8 cellular contexts compared by ENCODE assay signal in the genomic region with DNA sequence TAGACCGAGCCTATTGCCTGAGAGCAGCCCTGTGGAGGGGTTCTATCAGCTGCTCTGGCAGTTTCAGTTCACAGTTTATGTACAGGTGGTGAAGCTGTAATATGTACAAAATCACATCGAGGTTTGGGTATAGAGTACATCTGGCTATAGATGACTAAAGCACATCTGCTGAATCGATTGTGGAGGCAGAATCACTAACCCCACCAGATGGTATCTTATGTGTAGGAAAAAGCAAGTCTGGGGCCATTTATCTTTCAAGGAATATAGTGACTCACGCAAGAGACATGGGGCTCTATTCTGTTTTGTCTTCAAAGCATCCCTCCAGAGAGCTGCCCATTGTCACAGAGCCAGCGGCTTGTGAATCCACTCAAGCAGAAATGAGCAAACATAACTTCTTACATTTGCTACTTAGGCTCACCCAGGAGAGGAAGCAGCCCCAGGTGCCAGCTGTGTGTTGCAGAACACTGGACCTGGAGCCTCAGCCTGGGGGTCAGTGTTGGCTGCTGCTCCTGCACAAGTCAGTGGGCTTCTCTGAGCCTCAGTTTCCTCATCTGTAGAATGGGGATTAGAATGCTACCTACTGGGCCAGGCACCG.
DNase-seq lines count a peak whose midpoint lies in the region; ATAC-seq lines count a peak whose summit lies in the region.

No MANE protein-coding gene starts in this region.

- DNase-seq in AG08396 (ENCODE audit: low spot score) (peak; percentile 54), NCI-H446 treated with DMSO at 0.1 percent for 48 hours (lab: John Stamatoyannopoulos, UW) (peak; percentile 88), germinal center (ENCODE audit: low spot score) (peak; percentile 76), foreskin melanocyte (no peak), SIG-M5 (lab: John Stamatoyannopoulos, UW) (no peak), HUDEP-2 (lab: John Stamatoyannopoulos, UW; ENCODE audit: unreplicated experiment in 76 of 76) (no peak)

- ATAC-seq in GM18517 (IDR thresholded peaks at IDR 0.05; ENCODE audit: unreplicated experiment), result peak; percentile 76
- ATAC-seq in HG02885 (IDR thresholded peaks at IDR 0.05; ENCODE audit: poor library complexity, unreplicated experiment), result peak; percentile 67

Comparison
In these comparisons a context has a peak if more than half of its experiments do, and no peak if none do; other contexts are left out.
1. DNase-seq: peak in AG08396 (single experiment), NCI-H446 treated with DMSO at 0.1 percent for 48 hours (single experiment) and germinal center (single experiment); none in foreskin melanocyte (single experiment), SIG-M5 (single experiment) and HUDEP-2 (0 of 76).